In genomic region chr1:23978825-23979224, GRCh38 we compare ENCODE assay signal across 1 cellular context.
TF ChIP-seq lines count a peak whose summit lies in the region.

No MANE protein-coding gene starts in this region.

TF ChIP-seq in SK-N-SH, 30 proteins besides CTCF, POLR2A, EP300 and RAD21 (continued from another document):
- no peak for TF ChIP-seq REST (IDR thresholded peaks at IDR 0.05; ENCODE audit: low read depth, low read length)
- no peak for TF ChIP-seq YY1 (IDR thresholded peaks at IDR 0.05; ENCODE audit: low read depth)
- TF ChIP-seq SMC3 (IDR thresholded peaks at IDR 0.05; ENCODE audit: low read depth, low read length): no peak
